15 cellular contexts compared by ENCODE assay signal in the genomic region with DNA sequence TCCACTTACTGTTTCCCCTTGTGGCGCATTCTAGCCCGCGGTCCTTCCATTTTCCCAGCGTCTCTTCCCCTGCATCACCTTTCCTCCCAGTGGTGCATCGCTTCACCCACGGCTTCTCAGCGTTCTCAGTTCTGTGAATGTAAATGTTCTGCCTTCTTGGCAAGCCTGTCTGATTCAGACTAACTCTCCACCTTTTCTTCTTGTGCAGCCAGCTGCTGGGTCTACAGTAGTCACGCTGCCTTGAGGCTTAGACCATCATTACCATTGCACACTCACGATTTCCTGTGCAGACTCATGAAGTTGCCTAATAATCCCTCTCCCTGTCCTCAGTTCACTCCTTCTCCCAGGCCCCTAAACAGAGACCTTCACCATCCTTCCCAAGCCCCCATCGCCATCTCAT.
A peak's percentile ranks its signal among the peaks of the same experiment; 100 is the strongest.
DNase-seq lines count a peak whose midpoint lies in the region; ATAC-seq and TF ChIP-seq lines count a peak whose summit lies in the region.
"Had no signal": no experiment of that assay in that cellular context is flagged by ENCODE, and none has a peak within 500 bp of the region (broad histone marks: within the 10 kb centered on the region; RNA-seq: fewer than 3 reads in every experiment).

No MANE protein-coding gene starts in this region.

- no peak overlapping the region for H3K4me3 Mint-ChIP-seq in HFFc6
- H3K4me3 Mint-ChIP-seq: activated naive CD4-positive, alpha-beta T cell treated with anti-CD3 and anti-CD28 coated beads, Interleukin-2, amount 50 U/mL, for 24 hours; endodermal cell; type B pancreatic cell had no signal

- no peak overlapping the region for H3K27ac Mint-ChIP-seq in HFFc6
- H3K27ac Mint-ChIP-seq: activated naive CD4-positive, alpha-beta T cell treated with anti-CD3 and anti-CD28 coated beads, Interleukin-2, amount 50 U/mL, for 24 hours; endodermal cell; type B pancreatic cell had no signal

- no peak overlapping the region for H3K4me3 ChIP-seq in A673 (ENCODE audit: low read depth, low read length, poor library complexity, severe bottlenecking)
- no peak overlapping the region for H3K4me3 ChIP-seq in adrenal gland
- H3K4me3 ChIP-seq: BLaER1 treated with 17β-estradiol and CSF1 and Interleukin-3, amounts not matched to agents 10 nM and 100 nM had no signal

- peaks cover 68% of the 10 kb centered on the region for H3K4me1 ChIP-seq in A673 (ENCODE audit: insufficient read depth, low read length, poor library complexity, severe bottlenecking)
- H3K4me1 ChIP-seq in foreskin keratinocyte: peaks cover 20% of the 10 kb centered on the region
- peaks cover 39 to 69% of the 10 kb centered on the region in 2 donors for H3K4me1 ChIP-seq in adrenal gland (replicated peaks in 1 of 2)

- ATAC-seq in foreskin keratinocyte: peak; percentile 76

- H3K4me1 Mint-ChIP-seq in HFFc6 (ENCODE audit: low read depth): peaks cover 9% of the 10 kb centered on the region
- H3K4me1 Mint-ChIP-seq: activated naive CD4-positive, alpha-beta T cell treated with anti-CD3 and anti-CD28 coated beads, Interleukin-2, amount 50 U/mL, for 24 hours; endodermal cell had no signal

- H3K27me3 ChIP-seq in A673 (replicated peaks; ENCODE audit: insufficient read depth, low read depth, low read length, poor library complexity) (no peaks in the 10 kb centered on the region), foreskin keratinocyte (no peaks in the 10 kb centered on the region), adrenal gland (no peaks in the 10 kb centered on the region)
- H3K27me3 ChIP-seq: BLaER1 treated with 17β-estradiol and CSF1 and Interleukin-3, amounts not matched to agents 10 nM and 100 nM; sigmoid colon had no signal

- intact Hi-C loops in A673 (cut with micrococcal nuclease; ENCODE audit: unreplicated experiment) (no loop called here), adrenal gland (cut with DNase I) (no loop called here)

- TF ChIP-seq POLR2A in adrenal gland (IDR thresholded peaks at IDR 0.05): no peak

- POLR2A ChIA-PET in A673 (lab: Charles Lee; ENCODE audit: low non-redundant PET): no interaction called here

- H3K9me3 Mint-ChIP-seq in HFFc6: no peaks in the 10 kb centered on the region
- H3K9me3 Mint-ChIP-seq: activated naive CD4-positive, alpha-beta T cell treated with anti-CD3 and anti-CD28 coated beads, Interleukin-2, amount 50 U/mL, for 24 hours; endodermal cell; type B pancreatic cell had no signal

- no TSS peak for BruUV-seq in A673 (replicated peaks; lab: Mats Ljungman, UMichigan)

- peaks cover 10% of the 10 kb centered on the region for H3K36me3 Mint-ChIP-seq in HFFc6 (ENCODE audit: low read depth)

- TF ChIP-seq CTCF in A673 (conservative IDR thresholded peaks at IDR 0.05; ENCODE audit: low read depth, low read length): no peak
- no peak for TF ChIP-seq CTCF in HFFc6 (IDR thresholded peaks at IDR 0.05)
- TF ChIP-seq CTCF in foreskin keratinocyte (conservative IDR thresholded peaks at IDR 0.05): no peak
- no peak for TF ChIP-seq CTCF in adrenal gland (IDR thresholded peaks at IDR 0.05)

- DNase-seq in A673 (ENCODE audit: low spot score) (peak; percentile 80), HFFc6 (peak; percentile 89), amniotic epithelial cell (ENCODE audit: low read depth) (peak; percentile 91), foreskin keratinocyte (peak; percentile 61 to 80), NCI-H446 treated with DMSO at 0.1 percent for 48 hours (lab: John Stamatoyannopoulos, UW) (no peak), NCI-H2196 (lab: John Stamatoyannopoulos, UW; ENCODE audit: unreplicated experiment) (no peak), adrenal gland (no peak), nucleus accumbens (lab: John Stamatoyannopoulos, UW) (no peak)
- DNase-seq: endodermal cell, GDM1, NCI-H2029 treated with DMSO at 0.1 percent for 48 hours, sigmoid colon had no signal

- WGBS in adrenal gland, 4 donors: 90 to 98% (median 94%) methylated on average over 10 of the region's 10 CpGs

- no peaks in the 10 kb centered on the region for H3K27me3 Mint-ChIP-seq in HFFc6 (ENCODE audit: insufficient read depth)
- H3K27me3 Mint-ChIP-seq: activated naive CD4-positive, alpha-beta T cell treated with anti-CD3 and anti-CD28 coated beads, Interleukin-2, amount 50 U/mL, for 24 hours; type B pancreatic cell had no signal

- peak overlapping the region; percentile 41 for H3K27ac ChIP-seq in A673 (ENCODE audit: low read depth, low read length, poor library complexity, severe bottlenecking)
- H3K27ac ChIP-seq in foreskin keratinocyte: peak overlapping the region; percentile 56
- H3K27ac ChIP-seq in adrenal gland: peak overlapping the region in 2 of 5 donors; percentile 76 to 87
- H3K27ac ChIP-seq: BLaER1 treated with 17β-estradiol and CSF1 and Interleukin-3, amounts not matched to agents 10 nM and 100 nM had no signal

- H3K9me3 ChIP-seq in A673 (ENCODE audit: low read depth, low read length, poor library complexity, severe bottlenecking) (no peaks in the 10 kb centered on the region), adrenal gland (replicated peaks in 1 of 3) (no peaks in the 10 kb centered on the region)
- H3K9me3 ChIP-seq: BLaER1 treated with 17β-estradiol and CSF1 and Interleukin-3, amounts not matched to agents 10 nM and 100 nM; sigmoid colon had no signal

- H3K36me3 ChIP-seq in A673 (ENCODE audit: insufficient read depth, low read length, poor library complexity, severe bottlenecking) (peaks cover 7% of the 10 kb centered on the region), adrenal gland (replicated peaks in 1 of 2) (peaks cover 0 to 11% of the 10 kb centered on the region in 2 donors)
- H3K36me3 ChIP-seq: sigmoid colon had no signal

- CTCF ChIA-PET in A673 (lab: Charles Lee): interaction anchor here (0.6 kb wide), 2 partner anchors 87 kb away, joined by 4 to 6 read pairs; no protein-coding TSS in a partner anchor

Comparison
In these comparisons a context has a peak if more than half of its experiments do, and no peak if none do; other contexts are left out.
1. DNase-seq: peak in A673 (single experiment), HFFc6 (single experiment), amniotic epithelial cell (single experiment) and foreskin keratinocyte (2 of 2); none in NCI-H446 treated with DMSO at 0.1 percent for 48 hours (single experiment), NCI-H2196 (single experiment), adrenal gland (0 of 7) and nucleus accumbens (0 of 56).